Comparison of ENCODE assay signal across 8 cellular contexts in genomic region chr7:44847920-44848634, GRCh38. TPM values are rescaled to one million over a fixed set of nuclear protein-coding genes. Genes with fewer than 3 reads are reported as not detected.
DNase-seq lines count a peak whose midpoint lies in the region; ATAC-seq lines count a peak whose summit lies in the region.

H2AZ2 (minus strand) TSS chr7:44848087; CDS start chr7:44847971, 116 bp downstream.

- H3K27me3 ChIP-seq in rectal smooth muscle tissue (ENCODE audit: control insufficient read depth, insufficient read depth, low read length) (no peaks in the 10 kb centered on the region), aorta (ENCODE audit: control insufficient read depth in 1 of 2, insufficient read depth in 2 of 2, low read length in 1 of 2) (no peaks in the 10 kb centered on the region)

- H3K27ac ChIP-seq in rectal smooth muscle tissue (ENCODE audit: low read depth, low read length) (peak within 1 kb of the TSS; percentile 97), aorta (ENCODE audit: low read depth in 1 of 2, low read length in 2 of 2) (peak within 1 kb of the TSS; percentile 72 to 98)

- ATAC-seq in GM18508 (IDR thresholded peaks at IDR 0.05; ENCODE audit: insufficient read depth, unreplicated experiment) (peak; percentile 74), HG03025 (IDR thresholded peaks at IDR 0.05; ENCODE audit: low FRiP score, unreplicated experiment) (peak; percentile 85), aorta (ENCODE audit: low FRiP score) (peak; percentile 98)

- H3K4me1 ChIP-seq in rectal smooth muscle tissue (ENCODE audit: control insufficient read depth, insufficient read depth, low read length) (peaks cover 5% of the 10 kb centered on the region), aorta (ENCODE audit: control insufficient read depth in 1 of 2, insufficient read depth in 2 of 2, low read length in 2 of 2) (no peaks in the 10 kb centered on the region)

- intact Hi-C loops in aorta (cut with DNase I), result loop anchor here (1.0 to 10.0 kb wide), 6 partner anchors 37 to 266 kb away; partner anchors contain the start of genes PPIA (in 1 of the 2), PURB (in 1 of the 2), TMED4 (in 1 of the 2) and ZMIZ2 (in 1 of the 2)

- H3K9me3 ChIP-seq in aorta (ENCODE audit: control insufficient read depth, low read length), result no peaks in the 10 kb centered on the region

- 1% methylated on average over 54 to 70 of the region's 70 CpGs for WGBS in aorta, 2 donors

- DNase-seq in NCI-H2081 (lab: John Stamatoyannopoulos, UW), result peak; percentile 100
- peak; percentile 99 for DNase-seq in T1000 (lab: John Stamatoyannopoulos, UW)
- DNase-seq in astrocyte of the hippocampus (ENCODE audit: low read depth, low spot score), result peak; percentile 100
- peak; percentile 99 for DNase-seq in hepatic stellate cell (ENCODE audit: low spot score)
- peak; percentile 100 for DNase-seq in aorta

- H3K4me3 ChIP-seq in rectal smooth muscle tissue (ENCODE audit: low read length) (peak within 1 kb of the TSS; percentile 98), aorta (ENCODE audit: low read length in 2 of 2) (peak within 1 kb of the TSS; percentile 51 to 85)

- H3K36me3 ChIP-seq in rectal smooth muscle tissue (ENCODE audit: control insufficient read depth, insufficient read depth, low read length) (no peaks in the 10 kb centered on the region), aorta (ENCODE audit: control insufficient read depth in 1 of 2, insufficient read depth in 2 of 2, low read length in 1 of 2) (no peaks in the 10 kb centered on the region)

- H3K9ac ChIP-seq in rectal smooth muscle tissue (ENCODE audit: low read length), result peak within 1 kb of the TSS; percentile 98

RNA-seq across cellular contexts. Expression of gene H2AZ2, which starts in this region (rescaled TPM):
- 100 to 1,000 TPM; 129 to 139 TPM for total RNA-seq in aorta
- 100 to 1,000 TPM in 1 of 2 donors, 10 to 100 TPM in 1; 95.1 to 102 TPM for polyA plus RNA-seq in aorta

Comparison
In these comparisons a context has a peak if more than half of its experiments do, and no peak if none do; other contexts are left out.
1. Peak in every context shown above with its lines: DNase-seq, ATAC-seq, H3K4me3 ChIP-seq and H3K27ac ChIP-seq.